8 cellular contexts compared by ENCODE assay signal in genomic region chr21:32392880-32393676, GRCh38. TPM values are rescaled to one million over a fixed set of nuclear protein-coding genes. Genes with fewer than 3 reads are reported as not detected.
DNase-seq lines count a peak whose midpoint lies in the region; FAIRE-seq and TF ChIP-seq lines count a peak whose summit lies in the region.

Gene URB1, minus strand, starts transcription at chr21:32393012. Its CDS starts 102 bp downstream, at chr21:32392910.

- H3K4me1 ChIP-seq in neural progenitor cell = peaks cover 5% of the 10 kb centered on the region

- peak within 1 kb of the TSS; percentile 96 for H2AFZ ChIP-seq in neural progenitor cell (replicated peaks)

- H3K27me3 Mint-ChIP-seq in neural progenitor cell (ENCODE audit: insufficient read depth, low read depth) = peaks cover 3% of the 10 kb centered on the region

- H3F3A ChIP-seq in neural progenitor cell (ENCODE audit: low read depth) = no peaks in the 10 kb centered on the region

- H3K27ac ChIP-seq in neural progenitor cell = no peak within 1 kb of the TSS

- H3K79me2 ChIP-seq in neural progenitor cell (ENCODE audit: low read depth) = peaks cover 44% of the 10 kb centered on the region

- peaks cover 24% of the 10 kb centered on the region for H4K20me1 ChIP-seq in neural progenitor cell (ENCODE audit: low read depth)

- H3K36me3 Mint-ChIP-seq in neural progenitor cell = no peaks in the 10 kb centered on the region

- no peak for FAIRE-seq in H54 (lab: Jason Lieb, UNC)

- peak within 1 kb of the TSS; percentile 6 for H3K9ac ChIP-seq in neural progenitor cell

- peaks cover 23% of the 10 kb centered on the region for H3K36me3 ChIP-seq in MG63
- H3K36me3 ChIP-seq in neural progenitor cell = no peaks in the 10 kb centered on the region

- peak; percentile 88 for TF ChIP-seq POLR2A in H54 (IDR thresholded peaks at IDR 0.05; ENCODE audit: low read depth, low read length)

- H3K9me3 ChIP-seq in MG63 (no peaks in the 10 kb centered on the region), neural progenitor cell (ENCODE audit: low read depth) (no peaks in the 10 kb centered on the region)

- H3K9me3 Mint-ChIP-seq in neural progenitor cell = peaks cover 17% of the 10 kb centered on the region

- H3K4me3 Mint-ChIP-seq in neural progenitor cell = peak within 1 kb of the TSS; percentile 91

- H3K4me2 ChIP-seq in neural progenitor cell = peak within 1 kb of the TSS; percentile 83

- peak; percentile 84 for DNase-seq in ELR (ENCODE audit: low read depth)
- DNase-seq in H54 (ENCODE audit: insufficient read length, low spot score) = peak; percentile 90
- peak; percentile 85 for DNase-seq in MG63
- DNase-seq in SHP77 treated with DMSO at 0.1 percent for 48 hours (lab: John Stamatoyannopoulos, UW) = peak; percentile 56
- peak; percentile 97 for DNase-seq in activated gamma-delta T cell treated with Interleukin-2 at 50 U/mL for 16 hours
- peak; percentile 73 to 94 for DNase-seq in foreskin fibroblast
- peak; percentile 81 for DNase-seq in neural progenitor cell (ENCODE audit: low spot score)
- DNase-seq in stromal cell of bone marrow (ENCODE audit: low read depth) = peak; percentile 59

- no peak within 1 kb of the TSS for H3K27ac Mint-ChIP-seq in neural progenitor cell

- TF ChIP-seq CTCF in foreskin fibroblast (IDR thresholded peaks at IDR 0.05; ENCODE audit: low read depth, low read length) = no peak
- no peak for TF ChIP-seq CTCF in neural progenitor cell (IDR thresholded peaks at IDR 0.05)

- H3K4me1 Mint-ChIP-seq in neural progenitor cell = peaks cover 10% of the 10 kb centered on the region

- H3K27me3 ChIP-seq in MG63 = no peaks in the 10 kb centered on the region
- H3K27me3 ChIP-seq in neural progenitor cell = peaks cover 37% of the 10 kb centered on the region

- H3K4me3 ChIP-seq in MG63 = peak within 1 kb of the TSS; percentile 95
- peak within 1 kb of the TSS; percentile 87 to 88 for H3K4me3 ChIP-seq in foreskin fibroblast (ENCODE audit: low read depth in 1 of 2, low read length in 2 of 2)
- peak within 1 kb of the TSS; percentile 81 for H3K4me3 ChIP-seq in neural progenitor cell

RNA-seq across cellular contexts. Expression of gene URB1, which starts in this region (rescaled TPM):
- 14.1 and 15.9 TPM in 2 replicates for total RNA-seq in MG63 (2014; rRNA removed; shearing (Covaris generic); ENCODE audit: low replicate concordance)
- total RNA-seq in neural progenitor cell (ENCODE audit: low replicate concordance) = 7.7 and 12.2 TPM in 2 replicates
